In genomic region chr6:121965739-121966138, GRCh38 we compare ENCODE assay signal across 21 cellular contexts.
DNase-seq lines count a peak whose midpoint lies in the region; ATAC-seq and TF ChIP-seq lines count a peak whose summit lies in the region.
"Had no signal": no experiment of that assay in that cellular context is flagged by ENCODE, and none has a peak within 500 bp of the region (broad histone marks: within the 10 kb centered on the region; RNA-seq: fewer than 3 reads in every experiment).

No MANE protein-coding gene starts in this region.

- H3K9ac ChIP-seq in adipocyte (ENCODE audit: low read length) = peak overlapping the region; percentile 63
- H3K9ac ChIP-seq: SK-N-SH had no signal

- no peak for TF ChIP-seq POLR2A in lower leg skin (IDR thresholded peaks at IDR 0.05)

- TF ChIP-seq CTCF in lower leg skin (IDR thresholded peaks at IDR 0.05) = no peak

- H3K4me1 ChIP-seq in adipocyte (ENCODE audit: control insufficient read depth, insufficient read depth, low read length) = peaks cover 30% of the 10 kb centered on the region
- H3K4me1 ChIP-seq: BE2C had no signal

- peak; percentile 43 for DNase-seq in GM03348 (ENCODE audit: low spot score)
- no peak for DNase-seq in adipocyte (ENCODE audit: low read depth)
- DNase-seq in lower leg skin (ENCODE audit: low spot score in 2 of 2) = peak; percentile 83 to 90
- no peak for DNase-seq in sciatic nerve (ENCODE audit: low spot score)
- DNase-seq: BE2C; CD4-positive, CD25-positive, alpha-beta regulatory T cell; COR-L47; DMS 273 treated with DMSO at 0.1 percent for 48 hours; DND-41; NCI-H1105; NCI-H2227 treated with DMSO at 0.1 percent for 48 hours; NCI-H510A treated with DMSO at 0.1 percent for 48 hours; NCI-H774; Right ventricle myocardium superior; SK-N-SH had no signal

- no peaks in the 10 kb centered on the region for H3K36me3 ChIP-seq in adipocyte (ENCODE audit: control insufficient read depth, insufficient read depth, low read length, severe bottlenecking)
- H3K36me3 ChIP-seq: BE2C had no signal

- intact Hi-C loops in lower leg skin (cut with DNase I; ENCODE audit: low total_unique reads) = no loop called here
- intact Hi-C loops in sciatic nerve (cut with DNase I) = no loop called here

- H3K4me3 ChIP-seq in adipocyte (ENCODE audit: low read length) (peak overlapping the region; percentile 64), lower leg skin (ENCODE audit: low read depth, poor library complexity, severe bottlenecking) (no peak overlapping the region)
- H3K4me3 ChIP-seq: GM23338, K562 had no signal

- ATAC-seq in GM21737 (IDR thresholded peaks at IDR 0.05; ENCODE audit: unreplicated experiment) (no peak), GM18517 (IDR thresholded peaks at IDR 0.05; ENCODE audit: unreplicated experiment) (no peak), sciatic nerve (no peak), GM21360 (IDR thresholded peaks at IDR 0.05; ENCODE audit: unreplicated experiment) (no peak)
- ATAC-seq: GM23338, HCT116, K562 had no signal

- 62 to 63% methylated on average over 4 of the region's 4 CpGs for WGBS in lower leg skin, 2 donors

- H3K9me3 ChIP-seq in adipocyte (ENCODE audit: control insufficient read depth, low read length) = no peaks in the 10 kb centered on the region
- H3K9me3 ChIP-seq: BE2C, SK-N-SH had no signal

- H3K27me3 ChIP-seq in adipocyte (replicated peaks; ENCODE audit: control insufficient read depth, insufficient read depth, low read length) = no peaks in the 10 kb centered on the region
- H3K27me3 ChIP-seq: BE2C had no signal

Comparison
In these comparisons a context has a peak if more than half of its experiments do, and no peak if none do; other contexts are left out.
1. DNase-seq: peak in GM03348 (single experiment) and lower leg skin (2 of 2); none in adipocyte (single experiment) and sciatic nerve (single experiment).